Comparison of ENCODE assay signal across 29 cellular contexts in genomic region chr2:225353579-225354085, GRCh38. TPM values are rescaled to one million over a fixed set of nuclear protein-coding genes. Genes with fewer than 3 reads are reported as not detected.
"Had no signal": no experiment of that assay in that cellular context is flagged by ENCODE, and none has a peak within 500 bp of the region (broad histone marks: within the 10 kb centered on the region; RNA-seq: fewer than 3 reads in every experiment).

No MANE protein-coding gene starts in this region.

- H3K4me3 ChIP-seq: breast epithelium, esophagus squamous epithelium, gastrocnemius medialis, hepatocyte, pancreas, right atrium auricular region, spleen, suprapubic skin, tibial artery had no signal

- H3K79me2 ChIP-seq: hepatocyte had no signal

- FAIRE-seq: pancreas had no signal

- H3K4me3 Mint-ChIP-seq: activated T-helper 1 cell treated with anti-CD3 and anti-CD28 coated beads, Interleukin-12 subunit alpha, Interleukin-12 subunit beta, Interleukin-2, Interleukin-4 antibody, amounts not matched to agents 30 ng/mL and 10 ng/mL and 1 ng/mL, durations not matched to agents 14 hours and 24 hours and 36 hours; naive B cell; T-helper 2 cell treated with Interferon-gamma antibody and Interleukin-4, amounts not matched to agents 5 μg/mL and 100 μg/mL, for 36 hours had no signal

- H3K27ac Mint-ChIP-seq: activated T-helper 1 cell treated with anti-CD3 and anti-CD28 coated beads, Interleukin-12 subunit alpha, Interleukin-12 subunit beta, Interleukin-2, Interleukin-4 antibody, amounts not matched to agents 30 ng/mL and 10 ng/mL and 1 ng/mL, durations not matched to agents 14 hours and 24 hours and 36 hours; naive B cell; T-helper 2 cell treated with Interferon-gamma antibody and Interleukin-4, amounts not matched to agents 5 μg/mL and 100 μg/mL, for 36 hours had no signal

- H3K4me1 ChIP-seq: breast epithelium, esophagus squamous epithelium, gastrocnemius medialis, pancreas, right atrium auricular region, spleen, suprapubic skin, tibial artery had no signal

- H3K27ac ChIP-seq: breast epithelium, epithelial cell of prostate, esophagus squamous epithelium, gastrocnemius medialis, hepatocyte, pancreas, right atrium auricular region, spleen, suprapubic skin, tibial artery had no signal

- H3K4me2 ChIP-seq: hepatocyte had no signal

- H3K9me3 ChIP-seq: breast epithelium, esophagus squamous epithelium, gastrocnemius medialis, pancreas, right atrium auricular region, spleen, suprapubic skin, tibial artery had no signal

- H3K36me3 Mint-ChIP-seq: naive B cell had no signal

- ATAC-seq: gastrocnemius medialis, left ventricle myocardium superior, pancreas had no signal

- DNase-seq: activated CD4-positive, alpha-beta T cell treated with anti-CD3 and anti-CD28 coated beads for 4 hours; activated CD4-positive, alpha-beta T cell treated with anti-CD3 and anti-CD28 coated beads, Interleukin-2, amount 50 U/mL, for 4 hours; activated CD4-positive, CD25-positive, alpha-beta regulatory T cell; activated CD8-positive, alpha-beta memory T cell treated with anti-CD3 and anti-CD28 coated beads for 24 hours; activated gamma-delta T cell treated with Interleukin-2 at 50 U/mL for 16 hours; activated naive CD4-positive, alpha-beta T cell treated with anti-CD3 and anti-CD28 coated beads, Interleukin-2, amount 50 U/mL, for 16 hours; amniotic stem cell; central memory CD4-positive, alpha-beta T cell; esophagus squamous epithelium; gastrocnemius medialis; glutamatergic neuron; left ventricle myocardium superior; naive B cell; nucleus accumbens; pancreas; spleen; stimulated activated naive CD4-positive, alpha-beta T cell; T-helper 1 cell; tibial artery had no signal

- H3K9me3 Mint-ChIP-seq: activated T-helper 1 cell treated with anti-CD3 and anti-CD28 coated beads, Interleukin-12 subunit alpha, Interleukin-12 subunit beta, Interleukin-2, Interleukin-4 antibody, amounts not matched to agents 30 ng/mL and 10 ng/mL and 1 ng/mL, durations not matched to agents 14 hours and 24 hours and 36 hours; naive B cell; T-helper 2 cell treated with Interferon-gamma antibody and Interleukin-4, amounts not matched to agents 5 μg/mL and 100 μg/mL, for 36 hours had no signal

- H3K36me3 ChIP-seq: breast epithelium, esophagus squamous epithelium, gastrocnemius medialis, pancreas, right atrium auricular region, spleen, suprapubic skin, tibial artery had no signal

- H2AFZ ChIP-seq: hepatocyte had no signal

- H3K4me1 Mint-ChIP-seq: naive B cell had no signal

- H3K27me3 ChIP-seq: breast epithelium, esophagus squamous epithelium, gastrocnemius medialis, hepatocyte, pancreas, right atrium auricular region, suprapubic skin, tibial artery had no signal

RNA-seq across cellular contexts. Expression of gene NYAP2, which starts 45.9 kb away (rescaled TPM):
- total RNA-seq: activated T-helper 1 cell treated with anti-CD3 and anti-CD28 coated beads, Interleukin-12 subunit alpha, Interleukin-12 subunit beta, Interleukin-2, Interleukin-4 antibody, amounts not matched to agents 30 ng/mL and 10 ng/mL and 1 ng/mL, durations not matched to agents 14 hours and 24 hours and 36 hours; left ventricle myocardium superior; lung microvascular endothelial cell; mesenteric fat pad; pulmonary artery endothelial cell; right atrium auricular region had no signal
